In the genomic region with DNA sequence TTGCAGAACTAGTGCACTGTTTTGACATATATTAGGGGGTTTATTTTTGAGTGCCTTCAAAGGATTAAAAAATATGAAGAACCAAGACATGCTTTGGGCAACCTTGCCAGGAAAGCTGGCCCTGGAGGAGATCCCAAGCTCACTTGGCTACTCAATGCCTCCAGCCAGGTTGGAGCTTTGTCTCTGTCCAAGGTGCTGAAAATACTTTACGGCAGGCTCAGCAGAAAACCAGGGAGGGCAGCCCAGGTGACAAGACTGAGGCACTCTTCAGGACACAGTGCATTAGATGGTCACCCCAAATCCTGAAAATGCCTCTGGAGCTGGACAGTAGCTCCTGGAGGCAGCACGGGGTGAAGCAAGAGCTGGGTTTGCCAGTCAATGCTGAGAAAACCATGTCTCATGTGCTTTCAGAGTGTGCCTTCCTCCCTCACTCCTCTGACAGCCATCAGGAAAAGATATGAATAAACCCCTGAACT, we compare ENCODE assay signal across 2 cellular contexts.
TF ChIP-seq lines count a peak whose summit lies in the region.

No MANE protein-coding gene starts in this region.

TF ChIP-seq in GM12878, 131 proteins besides CTCF, POLR2A, EP300 and RAD21:
- no peak for TF ChIP-seq RBBP5 (conservative IDR thresholded peaks at IDR 0.05)
- TF ChIP-seq, protein P1, sequence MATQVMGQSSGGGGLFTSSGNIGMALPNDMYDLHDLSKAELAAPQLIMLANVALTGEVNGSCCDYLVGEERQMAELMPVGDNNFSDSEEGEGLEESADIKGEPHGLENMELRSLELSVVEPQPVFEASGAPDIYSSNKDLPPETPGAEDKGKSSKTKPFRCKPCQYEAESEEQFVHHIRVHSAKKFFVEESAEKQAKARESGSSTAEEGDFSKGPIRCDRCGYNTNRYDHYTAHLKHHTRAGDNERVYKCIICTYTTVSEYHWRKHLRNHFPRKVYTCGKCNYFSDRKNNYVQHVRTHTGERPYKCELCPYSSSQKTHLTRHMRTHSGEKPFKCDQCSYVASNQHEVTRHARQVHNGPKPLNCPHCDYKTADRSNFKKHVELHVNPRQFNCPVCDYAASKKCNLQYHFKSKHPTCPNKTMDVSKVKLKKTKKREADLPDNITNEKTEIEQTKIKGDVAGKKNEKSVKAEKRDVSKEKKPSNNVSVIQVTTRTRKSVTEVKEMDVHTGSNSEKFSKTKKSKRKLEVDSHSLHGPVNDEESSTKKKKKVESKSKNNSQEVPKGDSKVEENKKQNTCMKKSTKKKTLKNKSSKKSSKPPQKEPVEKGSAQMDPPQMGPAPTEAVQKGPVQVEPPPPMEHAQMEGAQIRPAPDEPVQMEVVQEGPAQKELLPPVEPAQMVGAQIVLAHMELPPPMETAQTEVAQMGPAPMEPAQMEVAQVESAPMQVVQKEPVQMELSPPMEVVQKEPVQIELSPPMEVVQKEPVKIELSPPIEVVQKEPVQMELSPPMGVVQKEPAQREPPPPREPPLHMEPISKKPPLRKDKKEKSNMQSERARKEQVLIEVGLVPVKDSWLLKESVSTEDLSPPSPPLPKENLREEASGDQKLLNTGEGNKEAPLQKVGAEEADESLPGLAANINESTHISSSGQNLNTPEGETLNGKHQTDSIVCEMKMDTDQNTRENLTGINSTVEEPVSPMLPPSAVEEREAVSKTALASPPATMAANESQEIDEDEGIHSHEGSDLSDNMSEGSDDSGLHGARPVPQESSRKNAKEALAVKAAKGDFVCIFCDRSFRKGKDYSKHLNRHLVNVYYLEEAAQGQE (IDR thresholded peaks at IDR 0.05; ENCODE audit: low read depth, low read length), result peak; percentile 96

TF ChIP-seq in liver, 16 proteins besides CTCF, POLR2A, EP300 and RAD21:
- TF ChIP-seq, protein P1 (IDR thresholded peaks at IDR 0.05), result peak; percentile 100
- TF ChIP-seq NR2F2 (IDR thresholded peaks at IDR 0.05), result no peak
